34 cellular contexts compared by ENCODE assay signal in the genomic region with DNA sequence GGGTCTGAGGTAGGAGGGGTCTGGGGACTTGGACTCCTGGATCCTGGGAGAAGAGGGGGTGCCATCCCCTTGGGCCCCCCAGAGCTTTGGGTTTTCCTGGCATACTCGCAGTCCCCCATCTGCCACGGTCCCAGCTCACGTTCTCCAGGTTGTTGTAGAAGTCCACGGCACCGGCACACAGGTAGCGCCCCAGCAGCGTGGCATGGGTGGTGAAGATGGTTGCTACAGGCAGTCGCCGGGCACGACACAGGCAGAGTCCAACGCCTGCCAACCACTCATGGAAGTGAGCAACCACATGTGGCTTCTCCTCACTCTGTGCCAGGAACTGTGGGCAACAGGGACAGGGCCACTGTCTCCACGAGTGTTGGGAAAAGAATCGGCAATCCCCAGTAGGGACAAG. TPM values are rescaled to one million over a fixed set of nuclear protein-coding genes. Genes with fewer than 3 reads are reported as not detected.
"Had no signal": no experiment of that assay in that cellular context is flagged by ENCODE, and none has a peak within 500 bp of the region (broad histone marks: within the 10 kb centered on the region; RNA-seq: fewer than 3 reads in every experiment).

No MANE protein-coding gene starts in this region.

- H3K4me3 Mint-ChIP-seq: activated CD4-positive, alpha-beta memory T cell treated with anti-CD3 and anti-CD28 coated beads, Interleukin-2, amount 10 ng/mL, durations not matched to agents 7 days and 5 days; activated naive CD8-positive, alpha-beta T cell treated with anti-CD3 and anti-CD28 coated beads for 36 hours; activated T-cell treated with anti-CD3 and anti-CD28 coated beads, Interleukin-2, amount 50 U/mL, for 72 hours; activated T-helper 17 cell treated with anti-CD3 and anti-CD28 coated beads, Interleukin-2, amount 50 U/mL, for 72 hours; T-helper 1 cell treated with Interleukin-12 subunit alpha and Interleukin-12 subunit beta and Interleukin-4 antibody, amounts not matched to agents 30 μg/mL and 1 μg/mL, for 36 hours; T-helper 2 cell treated with Interferon-gamma antibody and Interleukin-4, amounts not matched to agents 5 μg/mL and 100 μg/mL, for 36 hours; WTC11 had no signal

- DNase-seq: activated CD4-positive, alpha-beta memory T cell treated with anti-CD3 and anti-CD28 coated beads, Interleukin-2, amount 10 ng/mL, durations not matched to agents 7 days and 5 days; activated CD4-positive, alpha-beta T cell treated with anti-CD3 and anti-CD28 coated beads for 4 hours; activated CD8-positive, alpha-beta memory T cell treated with anti-CD3 and anti-CD28 coated beads for 24 hours; activated effector memory CD4-positive, alpha-beta T cell treated with anti-CD3 and anti-CD28 coated beads, Interleukin-2, amount 50 U/mL, for 16 hours; activated naive CD4-positive, alpha-beta T cell; activated naive CD4-positive, alpha-beta T cell treated with anti-CD3 and anti-CD28 coated beads, Interleukin-2, amount 50 U/mL, for 16 hours; activated naive CD8-positive, alpha-beta T cell treated with anti-CD3 and anti-CD28 coated beads for 36 hours; activated T-cell treated with anti-CD3 and anti-CD28 coated beads, Interleukin-2, amount 50 U/mL, for 1 hour; activated T-cell treated with anti-CD3 and anti-CD28 coated beads, Interleukin-2, amount 50 U/mL, for 72 hours; amniotic stem cell; aorta; brain microvascular endothelial cell; Karpas-422; KBM-7; NCI-H1105; NCI-H1417 treated with DMSO at 0.1 percent for 48 hours; NCI-H187 treated with DMSO at 0.1 percent for 48 hours; NCI-H2081; NCI-H226; NCI-H524 treated with DMSO at 0.1 percent for 48 hours; SHP77 treated with DMSO at 0.1 percent for 48 hours; SK-N-SH had no signal

- H3K27ac ChIP-seq: brain microvascular endothelial cell, cardiac muscle cell, SJSA1 had no signal

- ATAC-seq: activated CD4-positive, CD25-positive, alpha-beta regulatory T cell treated with anti-CD3 and anti-CD28 coated beads, Interleukin-2, amount 50 U/mL, for 24 hours; activated T-cell treated with anti-CD3 and anti-CD28 coated beads, Interleukin-2, amount 50 U/mL, for 72 hours; activated T-helper 17 cell treated with anti-CD3 and anti-CD28 coated beads, Interleukin-2, amount 50 U/mL, for 72 hours; Panc1; WTC11 had no signal

- FAIRE-seq: TTC549 had no signal

- H3K4me1 ChIP-seq: SJSA1 had no signal

- H3K4me3 ChIP-seq: cardiac muscle cell, SJSA1 had no signal

- H3K9me3 ChIP-seq: SJSA1, SK-N-SH had no signal

- H3K9me3 Mint-ChIP-seq: activated CD4-positive, alpha-beta memory T cell treated with anti-CD3 and anti-CD28 coated beads, Interleukin-2, amount 10 ng/mL, durations not matched to agents 7 days and 5 days; activated naive CD8-positive, alpha-beta T cell treated with anti-CD3 and anti-CD28 coated beads for 36 hours; activated T-cell treated with anti-CD3 and anti-CD28 coated beads, Interleukin-2, amount 50 U/mL, for 72 hours; activated T-helper 17 cell treated with anti-CD3 and anti-CD28 coated beads, Interleukin-2, amount 50 U/mL, for 72 hours; T-helper 1 cell treated with Interleukin-12 subunit alpha and Interleukin-12 subunit beta and Interleukin-4 antibody, amounts not matched to agents 30 μg/mL and 1 μg/mL, for 36 hours; T-helper 2 cell treated with Interferon-gamma antibody and Interleukin-4, amounts not matched to agents 5 μg/mL and 100 μg/mL, for 36 hours; WTC11 had no signal

- H3K4me2 ChIP-seq: SK-N-SH had no signal

- H3K27me3 Mint-ChIP-seq: activated CD4-positive, alpha-beta memory T cell treated with anti-CD3 and anti-CD28 coated beads, Interleukin-2, amount 10 ng/mL, durations not matched to agents 7 days and 5 days; activated naive CD8-positive, alpha-beta T cell treated with anti-CD3 and anti-CD28 coated beads for 36 hours; activated T-helper 17 cell treated with anti-CD3 and anti-CD28 coated beads, Interleukin-2, amount 50 U/mL, for 72 hours had no signal

- H3K27me3 ChIP-seq: brain microvascular endothelial cell, cardiac muscle cell, SJSA1 had no signal

- H3K27ac Mint-ChIP-seq: activated CD4-positive, alpha-beta memory T cell treated with anti-CD3 and anti-CD28 coated beads, Interleukin-2, amount 10 ng/mL, durations not matched to agents 7 days and 5 days; activated naive CD8-positive, alpha-beta T cell treated with anti-CD3 and anti-CD28 coated beads for 36 hours; activated T-cell treated with anti-CD3 and anti-CD28 coated beads, Interleukin-2, amount 50 U/mL, for 72 hours; activated T-helper 17 cell treated with anti-CD3 and anti-CD28 coated beads, Interleukin-2, amount 50 U/mL, for 72 hours; T-helper 1 cell treated with Interleukin-12 subunit alpha and Interleukin-12 subunit beta and Interleukin-4 antibody, amounts not matched to agents 30 μg/mL and 1 μg/mL, for 36 hours; T-helper 2 cell treated with Interferon-gamma antibody and Interleukin-4, amounts not matched to agents 5 μg/mL and 100 μg/mL, for 36 hours; WTC11 had no signal

RNA-seq across cellular contexts. Expression of gene LHB, which starts 31.2 kb away (rescaled TPM):
- total RNA-seq: activated naive CD8-positive, alpha-beta T cell treated with anti-CD3 and anti-CD28 coated beads for 36 hours; activated T-cell treated with anti-CD3 and anti-CD28 coated beads, Interleukin-2, amount 50 U/mL, for 72 hours; activated T-helper 17 cell treated with anti-CD3 and anti-CD28 coated beads, Interleukin-2, amount 50 U/mL, for 72 hours; MCF 10A; NCI-H460; RPMI7951; WTC11 had no signal
